In the genomic region with DNA sequence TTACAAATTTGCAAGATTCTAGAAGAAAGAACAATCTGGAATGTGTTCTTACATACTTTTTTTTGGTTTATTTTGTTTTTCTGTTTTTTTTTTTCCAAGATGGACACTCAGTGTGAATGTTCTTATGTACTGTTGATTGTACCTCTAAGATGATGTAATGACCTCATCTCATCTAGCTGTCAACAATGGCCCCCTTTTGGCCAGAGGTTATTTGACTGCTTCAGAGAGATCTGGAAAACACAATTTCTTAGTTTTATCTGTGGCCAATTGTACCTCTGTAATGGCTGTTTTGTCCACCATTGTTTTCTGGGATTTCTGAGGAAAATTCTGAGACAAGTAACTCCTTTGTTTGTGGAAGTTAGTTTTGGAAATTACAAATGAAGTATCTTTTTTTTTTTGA, we compare ENCODE assay signal across 22 cellular contexts. TPM values are rescaled to one million over a fixed set of nuclear protein-coding genes. Genes with fewer than 3 reads are reported as not detected.
A peak's percentile ranks its signal among the peaks of the same experiment; 100 is the strongest.
DNase-seq lines count a peak whose midpoint lies in the region; ATAC-seq, FAIRE-seq and TF ChIP-seq lines count a peak whose summit lies in the region.
"Had no signal": no experiment of that assay in that cellular context is flagged by ENCODE, and none has a peak within 500 bp of the region (broad histone marks: within the 10 kb centered on the region; RNA-seq: fewer than 3 reads in every experiment).

No MANE protein-coding gene starts in this region.

- H3K4me2 ChIP-seq in HepG2 (ENCODE audit: low read depth, low read length), result no peak overlapping the region
- no peak overlapping the region for H3K4me2 ChIP-seq in K562 (ENCODE audit: insufficient read depth, low read length)
- H3K4me2 ChIP-seq: BLaER1 had no signal

- H3K9me1 ChIP-seq in K562 (ENCODE audit: control insufficient read depth, insufficient read depth, low read length), result no peaks in the 10 kb centered on the region

- H4K20me1 ChIP-seq in HepG2 (ENCODE audit: insufficient read depth, low read length), result no peaks in the 10 kb centered on the region
- no peaks in the 10 kb centered on the region for H4K20me1 ChIP-seq in K562 (replicated peaks; ENCODE audit: control insufficient read depth, insufficient read depth, low read length)
- H4K20me1 ChIP-seq: BLaER1 had no signal

- BruUV-seq in HepG2 (replicated peaks; lab: Mats Ljungman, UMichigan) (no TSS peak), K562 (replicated peaks; lab: Mats Ljungman, UMichigan) (no TSS peak)

- H2AFZ ChIP-seq in HepG2 (ENCODE audit: low read length) (no peak overlapping the region), K562 (ENCODE audit: low read depth, low read length) (no peak overlapping the region)

- H3K27me3 Mint-ChIP-seq in activated T-helper 1 cell treated with anti-CD3 and anti-CD28 coated beads, Interleukin-12 subunit alpha, Interleukin-12 subunit beta, Interleukin-2, Interleukin-4 antibody, amounts not matched to agents 30 ng/mL and 10 ng/mL and 1 ng/mL, durations not matched to agents 14 hours and 24 hours and 36 hours (ENCODE audit: insufficient read depth), result no peaks in the 10 kb centered on the region
- H3K27me3 Mint-ChIP-seq: B cell had no signal

- intact Hi-C loops in HepG2 (cut with micrococcal nuclease; ENCODE audit: unreplicated experiment) (no loop called here), right lobe of liver (cut with DNase I) (no loop called here), K562 (cut with micrococcal nuclease) (no loop called here)
- intact Hi-C loops in activated T-helper 1 cell treated with anti-CD3 and anti-CD28 coated beads, Interleukin-12 subunit alpha, Interleukin-12 subunit beta, Interleukin-2, Interleukin-4 antibody, amounts not matched to agents 30 ng/mL and 10 ng/mL and 1 ng/mL, durations not matched to agents 14 hours and 24 hours and 36 hours (cut with micrococcal nuclease), result no loop called here

- FAIRE-seq in HepG2 (lab: Jason Lieb, UNC) (no peak), K562 (lab: Jason Lieb, UNC) (no peak)
- FAIRE-seq: A204.1, D721Med, GM12892, H54 had no signal

- H3K27ac Mint-ChIP-seq in activated T-helper 1 cell treated with anti-CD3 and anti-CD28 coated beads, Interleukin-12 subunit alpha, Interleukin-12 subunit beta, Interleukin-2, Interleukin-4 antibody, amounts not matched to agents 30 ng/mL and 10 ng/mL and 1 ng/mL, durations not matched to agents 14 hours and 24 hours and 36 hours, result no peak overlapping the region
- H3K27ac Mint-ChIP-seq: B cell; CD4-positive, CD25-positive, alpha-beta regulatory T cell; CD8-positive, alpha-beta T cell had no signal

- no peak overlapping the region for H3K4me3 Mint-ChIP-seq in activated T-helper 1 cell treated with anti-CD3 and anti-CD28 coated beads, Interleukin-12 subunit alpha, Interleukin-12 subunit beta, Interleukin-2, Interleukin-4 antibody, amounts not matched to agents 30 ng/mL and 10 ng/mL and 1 ng/mL, durations not matched to agents 14 hours and 24 hours and 36 hours
- H3K4me3 Mint-ChIP-seq: B cell; CD4-positive, CD25-positive, alpha-beta regulatory T cell; CD8-positive, alpha-beta T cell had no signal

- ATAC-seq in HepG2 (no peak), right lobe of liver (no peak), K562 (no peak)
- ATAC-seq: CD8-positive, alpha-beta T cell had no signal

- no peaks in the 10 kb centered on the region for H3K36me3 Mint-ChIP-seq in activated T-helper 1 cell treated with anti-CD3 and anti-CD28 coated beads, Interleukin-12 subunit alpha, Interleukin-12 subunit beta, Interleukin-2, Interleukin-4 antibody, amounts not matched to agents 30 ng/mL and 10 ng/mL and 1 ng/mL, durations not matched to agents 14 hours and 24 hours and 36 hours (ENCODE audit: low read depth)
- H3K36me3 Mint-ChIP-seq: CD4-positive, CD25-positive, alpha-beta regulatory T cell; CD8-positive, alpha-beta T cell had no signal

- no peak for TF ChIP-seq POLR2A in HepG2 (IDR thresholded peaks at IDR 0.05; ENCODE audit: insufficient read depth in 1 of 2, low read depth in 2 of 2, low read length in 2 of 2)
- no peak for TF ChIP-seq POLR2A in right lobe of liver (IDR thresholded peaks at IDR 0.05)
- TF ChIP-seq POLR2A in K562 (conservative IDR thresholded peaks at IDR 0.05), result no peak

- CTCF ChIA-PET in HepG2 (lab: Yijun Ruan, JAX; ENCODE audit: low intra/inter-chr PET ratio, low total read pairs), result no interaction called here
- CTCF ChIA-PET in K562 (lab: Yijun Ruan, JAX; ENCODE audit: low intra/inter-chr PET ratio), result no interaction called here
- CTCF ChIA-PET in GM10248 (lab: Yijun Ruan, JAX), result no interaction called here

- H3K9me3 ChIP-seq in HepG2 (ENCODE audit: low read length) (no peaks in the 10 kb centered on the region), right lobe of liver (no peaks in the 10 kb centered on the region), K562 (replicated peaks; ENCODE audit: control insufficient read depth, insufficient read depth, low read depth, low read length) (no peaks in the 10 kb centered on the region)
- H3K9me3 ChIP-seq: HAP-1 had no signal

- no peak overlapping the region for H3K27ac ChIP-seq in HepG2 (ENCODE audit: extremely low read length, insufficient read depth, low read length)
- H3K27ac ChIP-seq in right lobe of liver, result no peak overlapping the region
- H3K27ac ChIP-seq in K562 (ENCODE audit: extremely low read depth, low read depth, low read length), result no peak overlapping the region
- H3K27ac ChIP-seq: 22Rv1, BLaER1, C4-2B had no signal

- no peaks in the 10 kb centered on the region for H3K9me3 Mint-ChIP-seq in activated T-helper 1 cell treated with anti-CD3 and anti-CD28 coated beads, Interleukin-12 subunit alpha, Interleukin-12 subunit beta, Interleukin-2, Interleukin-4 antibody, amounts not matched to agents 30 ng/mL and 10 ng/mL and 1 ng/mL, durations not matched to agents 14 hours and 24 hours and 36 hours
- H3K9me3 Mint-ChIP-seq: CD8-positive, alpha-beta T cell had no signal

- no peaks in the 10 kb centered on the region for H3K79me2 ChIP-seq in HepG2 (ENCODE audit: insufficient read depth, low read length)
- no peaks in the 10 kb centered on the region for H3K79me2 ChIP-seq in K562 (ENCODE audit: control insufficient read depth, insufficient read depth, low read length)

- no peaks in the 10 kb centered on the region for H3K4me1 ChIP-seq in HepG2 (ENCODE audit: insufficient read depth, low read length)
- H3K4me1 ChIP-seq in right lobe of liver, result no peaks in the 10 kb centered on the region
- no peaks in the 10 kb centered on the region for H3K4me1 ChIP-seq in K562 (replicated peaks in 1 of 2; ENCODE audit: control insufficient read depth in 2 of 2, insufficient read depth in 2 of 2, low read length in 2 of 2)
- H3K4me1 ChIP-seq: BLaER1, HAP-1 had no signal

- in situ Hi-C loops in HepG2 (cut with HindIII; ENCODE audit: extremely low pct_ligation_motif_present, low pct_unique_long_range_greater_than_20kb), result no loop called here
- in situ Hi-C loops in K562 (cut with MboI), result no loop called here

- no peak for DNase-seq in HepG2 (ENCODE audit: low spot score)
- DNase-seq in right lobe of liver, result no peak
- no peak for DNase-seq in K562 (ENCODE audit: extremely low read depth in 1 of 4, low spot score in 3 of 4)
- peak; percentile 48 for DNase-seq in pons (ENCODE audit: low spot score)
- DNase-seq in GM10248 (ENCODE audit: extremely low spot score), result no peak
- no peak for DNase-seq in activated T-helper 1 cell treated with anti-CD3 and anti-CD28 coated beads, Interleukin-12 subunit alpha, Interleukin-12 subunit beta, Interleukin-2, Interleukin-4 antibody, amounts not matched to agents 30 ng/mL and 10 ng/mL and 1 ng/mL, durations not matched to agents 14 hours and 24 hours and 36 hours (ENCODE audit: low spot score)
- DNase-seq: CD4-positive, CD25-positive, alpha-beta regulatory T cell; CD8-positive, alpha-beta T cell; DMS 273 treated with DMSO at 0.1 percent for 48 hours; DMS79 treated with DMSO at 0.1 percent for 48 hours; GF-D8; GOT3 had no signal

- TF ChIP-seq EP300 in HepG2 (IDR thresholded peaks at IDR 0.05; ENCODE audit: low read depth in 2 of 2, low read length in 2 of 2), result no peak
- no peak for TF ChIP-seq EP300 in HepG2 (CRISPR knock-in tag; IDR thresholded peaks at IDR 0.05; ENCODE audit: borderline replicate concordance)
- TF ChIP-seq EP300 in K562 (IDR thresholded peaks at IDR 0.05; ENCODE audit: low read length), result no peak

- H3K9ac ChIP-seq in HepG2 (ENCODE audit: insufficient read depth, low read depth, low read length), result no peak overlapping the region
- H3K9ac ChIP-seq in K562 (ENCODE audit: insufficient read depth in 1 of 2, low read depth in 2 of 2, low read length in 2 of 2), result no peak overlapping the region
- H3K9ac ChIP-seq: BLaER1 had no signal

- H3K36me3 ChIP-seq in HepG2 (replicated peaks in 1 of 2; ENCODE audit: control insufficient read depth in 1 of 2, insufficient read depth in 2 of 2, low read length in 2 of 2), result no peaks in the 10 kb centered on the region
- H3K36me3 ChIP-seq in right lobe of liver, result no peaks in the 10 kb centered on the region
- no peaks in the 10 kb centered on the region for H3K36me3 ChIP-seq in K562 (ENCODE audit: control insufficient read depth, insufficient read depth, low read length)
- H3K36me3 ChIP-seq: BLaER1, HAP-1 had no signal

- TF ChIP-seq CTCF in HepG2 (CRISPR knock-in tag; IDR thresholded peaks at IDR 0.05), result no peak
- no peak for TF ChIP-seq CTCF in right lobe of liver (IDR thresholded peaks at IDR 0.05)
- no peak for TF ChIP-seq CTCF in K562 (IDR thresholded peaks at IDR 0.05 in 2 of 3, conservative IDR thresholded peaks at IDR 0.05 in 1 of 3; ENCODE audit: insufficient read depth in 2 of 3, low read depth in 1 of 3, low read length in 3 of 3)
- TF ChIP-seq CTCF in GM10248 (IDR thresholded peaks at IDR 0.05; ENCODE audit: control extremely low read depth, extremely low read depth, low read depth, missing control alignments), result no peak

- POLR2A ChIA-PET in HepG2 (lab: Yijun Ruan, JAX) (no interaction called here), K562 (lab: Yijun Ruan, JAX) (no interaction called here), GM10248 (lab: Yijun Ruan, JAX) (no interaction called here)

- no peak overlapping the region for H3K4me3 ChIP-seq in HepG2 (replicated peaks in 1 of 3; ENCODE audit: insufficient read depth in 1 of 3, low read depth in 2 of 3, low read length in 3 of 3)
- no peak overlapping the region for H3K4me3 ChIP-seq in right lobe of liver
- H3K4me3 ChIP-seq in K562, result no peak overlapping the region
- H3K4me3 ChIP-seq: BLaER1, HAP-1 had no signal

- no peaks in the 10 kb centered on the region for H3K4me1 Mint-ChIP-seq in activated T-helper 1 cell treated with anti-CD3 and anti-CD28 coated beads, Interleukin-12 subunit alpha, Interleukin-12 subunit beta, Interleukin-2, Interleukin-4 antibody, amounts not matched to agents 30 ng/mL and 10 ng/mL and 1 ng/mL, durations not matched to agents 14 hours and 24 hours and 36 hours (ENCODE audit: low read depth)
- H3K4me1 Mint-ChIP-seq: CD4-positive, CD25-positive, alpha-beta regulatory T cell had no signal

- TF ChIP-seq RAD21 in HepG2 (CRISPR knock-in tag; IDR thresholded peaks at IDR 0.05) (no peak), K562 (CRISPR knock-in tag; conservative IDR thresholded peaks at IDR 0.05 in 1 of 2, IDR thresholded peaks at IDR 0.05 in 1 of 2) (no peak)

- no peaks in the 10 kb centered on the region for H3K27me3 ChIP-seq in HepG2 (ENCODE audit: control insufficient read depth in 1 of 2, insufficient read depth in 2 of 2, low read length in 2 of 2)
- no peaks in the 10 kb centered on the region for H3K27me3 ChIP-seq in right lobe of liver
- no peaks in the 10 kb centered on the region for H3K27me3 ChIP-seq in K562 (ENCODE audit: control insufficient read depth in 2 of 2, insufficient read depth in 2 of 2, low read length in 2 of 2)
- H3K27me3 ChIP-seq: BLaER1 had no signal

RNA-seq across cellular contexts. Expression of a gene that starts 38.9 kb away (rescaled TPM):
- not detected in 2 replicates for total RNA-seq in HepG2 (2016; rRNA removed; fragmentation: Illumina TruSeq; extraction: Trizol)
- total RNA-seq in HepG2 (2016; cell fraction: cytosol; rRNA removed; fragmentation: Illumina TruSeq; extraction: Trizol; ENCODE audit: low read depth), result not detected in 2 replicates
- total RNA-seq in HepG2 (2016; cell fraction: insoluble cytoplasmic fraction; rRNA removed; fragmentation: Illumina TruSeq; extraction: Trizol), result not detected in 2 replicates
- total RNA-seq in HepG2 (2016; cell fraction: membrane; rRNA removed; fragmentation: Illumina TruSeq; extraction: Trizol), result not detected in 2 replicates
- total RNA-seq in HepG2 (2016; cell fraction: nucleus; rRNA removed; fragmentation: Illumina TruSeq; extraction: Trizol), result not detected in 2 replicates
- not detected in 2 replicates for polyA plus RNA-seq in HepG2 (2011; rRNA removed)
- polyA plus RNA-seq in HepG2 (2011; cell fraction: cytosol; rRNA removed), result not detected in 2 replicates
- not detected in 2 replicates for polyA plus RNA-seq in HepG2 (2011; cell fraction: nucleus; rRNA removed)
- polyA plus RNA-seq in HepG2 (2012), result not detected in 2 replicates
- polyA plus RNA-seq in HepG2 (2016; cell fraction: cytosol; fragmentation: Illumina TruSeq; extraction: Trizol; ENCODE audit: low read depth), result not detected in 2 replicates
- polyA plus RNA-seq in HepG2 (2016; cell fraction: insoluble cytoplasmic fraction; fragmentation: Illumina TruSeq; extraction: Trizol; ENCODE audit: low read depth), result not detected in 2 replicates
- not detected in 2 replicates for polyA plus RNA-seq in HepG2 (2016; cell fraction: membrane; fragmentation: Illumina TruSeq; extraction: Trizol; ENCODE audit: low read depth)
- not detected in 2 replicates for polyA plus RNA-seq in HepG2 (2016; cell fraction: nucleus; fragmentation: Illumina TruSeq; extraction: Trizol; ENCODE audit: insufficient read depth, low read depth)
- polyA minus RNA-seq in HepG2 (2011; rRNA and poly(A)+ RNA removed; ENCODE audit: low replicate concordance), result not detected in 2 replicates
- polyA minus RNA-seq in HepG2 (2011; cell fraction: cytosol; rRNA and poly(A)+ RNA removed), result not detected in 2 replicates
- polyA minus RNA-seq in HepG2 (2011; cell fraction: nucleus; rRNA and poly(A)+ RNA removed), result not detected in 2 replicates
- total RNA-seq in right lobe of liver, result 1 to 10 TPM; 1.4 to 3.2 (median 2.6) TPM
- not detected in 2 replicates for total RNA-seq in K562 (2011; cell fraction: chromatin; rRNA removed; ENCODE audit: low replicate concordance)
- total RNA-seq in K562 (2011; cell fraction: nucleolus; rRNA removed), result not detected in 2 replicates
- total RNA-seq in K562 (2011; cell fraction: nucleoplasm; rRNA removed), result not detected in 2 replicates
- total RNA-seq in K562 (2014; rRNA removed), result not detected in 2 replicates
- 0.18 and 0.19 TPM in 2 replicates for total RNA-seq in K562 (2014; rRNA removed; fragmentation: Illumina TruSeq; extraction: Trizol)
- 0.04 TPM in 1 of 2 replicates, not detected in the other for total RNA-seq in K562 (2015; rRNA removed; fragmentation: Illumina TruSeq; extraction: Trizol)
- 0.29 and 0.31 TPM in 2 replicates for total RNA-seq in K562 (2021)
- not detected in 2 replicates for polyA plus RNA-seq in K562 (2011; rRNA removed)
- polyA plus RNA-seq in K562 (2011; cell fraction: cytosol; rRNA removed), result not detected in 2 replicates
- not detected in 2 replicates for polyA plus RNA-seq in K562 (2011; cell fraction: nucleus; rRNA removed)
- 0.44 TPM in 1 of 2 replicates, not detected in the other for polyA plus RNA-seq in K562 (2012)
- polyA plus RNA-seq in K562 (2014; fragmentation: Illumina TruSeq; extraction: Trizol), result not detected in 2 replicates
- polyA plus RNA-seq in K562 (2014; fragmentation: Nextera tagmentation; extraction: Ambion mirVana), result not detected
- polyA plus RNA-seq in K562 (2014; rRNA removed), result not detected in 2 replicates
- polyA minus RNA-seq in K562 (2011; rRNA and poly(A)+ RNA removed), result not detected in 2 replicates
- not detected in 2 replicates for polyA minus RNA-seq in K562 (2011; cell fraction: cytosol; rRNA and poly(A)+ RNA removed)
- not detected in 2 replicates for polyA minus RNA-seq in K562 (2011; cell fraction: nucleus; rRNA and poly(A)+ RNA removed)
- not detected in 2 replicates for total RNA-seq in activated T-helper 1 cell treated with anti-CD3 and anti-CD28 coated beads, Interleukin-12 subunit alpha, Interleukin-12 subunit beta, Interleukin-2, Interleukin-4 antibody, amounts not matched to agents 30 ng/mL and 10 ng/mL and 1 ng/mL, durations not matched to agents 14 hours and 24 hours and 36 hours
- total RNA-seq: G401 had no signal
